16 cellular contexts compared by ENCODE assay signal in genomic region chr17:19005789-19006430, GRCh38. TPM values are rescaled to one million over a fixed set of nuclear protein-coding genes. Genes with fewer than 3 reads are reported as not detected.
A peak's percentile ranks its signal among the peaks of the same experiment; 100 is the strongest.
DNase-seq lines count a peak whose midpoint lies in the region; ATAC-seq and TF ChIP-seq lines count a peak whose summit lies in the region.
"Had no signal": no experiment of that assay in that cellular context is flagged by ENCODE, and none has a peak within 500 bp of the region (broad histone marks: within the 10 kb centered on the region; RNA-seq: fewer than 3 reads in every experiment).

No MANE protein-coding gene starts in this region.

- H3K27me3 Mint-ChIP-seq in activated naive CD4-positive, alpha-beta T cell treated with anti-CD3 and anti-CD28 coated beads, Interleukin-2, amount 10 ng/mL, durations not matched to agents 7 days and 5 days = peaks cover 41% of the 10 kb centered on the region
- H3K27me3 Mint-ChIP-seq in glutamatergic neuron (ENCODE audit: unreplicated experiment) = peaks cover 4% of the 10 kb centered on the region
- H3K27me3 Mint-ChIP-seq in progenitor cell of endocrine pancreas = peaks cover 4% of the 10 kb centered on the region
- H3K27me3 Mint-ChIP-seq: stimulated activated naive CD8-positive, alpha-beta T cell treated with anti-CD3 and anti-CD28 coated beads, Interleukin-15, amount 100 ng/mL, for 72 hours had no signal

- H3K27ac ChIP-seq in RWPE1 = peak overlapping the region; percentile 97
- no peak overlapping the region for H3K27ac ChIP-seq in GM23248

- no peaks in the 10 kb centered on the region for H3K9me2 ChIP-seq in GM23248 (ENCODE audit: insufficient read depth)

- POLR2A ChIA-PET in RWPE1 (lab: Yijun Ruan, JAX; ENCODE audit: low non-redundant PET) = no interaction called here

- ATAC-seq in activated naive CD4-positive, alpha-beta T cell treated with anti-CD3 and anti-CD28 coated beads, Interleukin-2, amount 50 U/mL, for 72 hours = no peak

- peaks cover 28% of the 10 kb centered on the region for H3F3A ChIP-seq in GM23248 (ENCODE audit: insufficient read depth)

- CTCF ChIA-PET in activated naive CD4-positive, alpha-beta T cell treated with anti-CD3 and anti-CD28 coated beads, Interleukin-2, amount 10 ng/mL, durations not matched to agents 7 days and 5 days (lab: Charles Lee) = no interaction called here
- CTCF ChIA-PET in RWPE1 (lab: Yijun Ruan, JAX) = no interaction called here

- 84 to 87% methylated on average over 4 of the region's 4 CpGs for WGBS in GM23248 (ENCODE audit: low coverage in 1 of 2, low lambda C conversion rate in 2 of 2, missing lambda C conversion rate in 2 of 2), 2 experiments

- in situ Hi-C loops in GM23248 (cut with MboI) = no loop called here

- peak overlapping the region; percentile 6 for H3K27ac Mint-ChIP-seq in activated naive CD4-positive, alpha-beta T cell treated with anti-CD3 and anti-CD28 coated beads, Interleukin-2, amount 10 ng/mL, durations not matched to agents 7 days and 5 days
- no peak overlapping the region for H3K27ac Mint-ChIP-seq in glutamatergic neuron (ENCODE audit: unreplicated experiment)
- peak overlapping the region; percentile 81 for H3K27ac Mint-ChIP-seq in progenitor cell of endocrine pancreas
- H3K27ac Mint-ChIP-seq in activated naive CD4-positive, alpha-beta T cell treated with anti-CD3 and anti-CD28 coated beads, Interleukin-2, amount 50 U/mL, for 72 hours = peak overlapping the region in 1 of 2 donors; percentile 67

- no peak overlapping the region for H2AFZ ChIP-seq in GM23248

- H3K27me3 ChIP-seq in GM23248 (replicated peaks; ENCODE audit: insufficient read depth) = no peaks in the 10 kb centered on the region

- no peaks in the 10 kb centered on the region for H4K20me1 ChIP-seq in GM23248 (ENCODE audit: insufficient read depth)

- peaks cover 24% of the 10 kb centered on the region for H3K4me1 ChIP-seq in GM23248 (ENCODE audit: insufficient read depth)
- H3K4me1 ChIP-seq: psoas muscle had no signal

- H3K9ac ChIP-seq in GM23248 = no peak overlapping the region

- H3K9me3 ChIP-seq in GM23248 (ENCODE audit: low read depth) = no peaks in the 10 kb centered on the region
- H3K9me3 ChIP-seq: left lung, psoas muscle had no signal

- no peak overlapping the region for H3K4me3 ChIP-seq in GM23248

- TF ChIP-seq CTCF in RWPE1 (conservative IDR thresholded peaks at IDR 0.05; ENCODE audit: low read depth) = no peak
- no peak for TF ChIP-seq CTCF in glutamatergic neuron (IDR thresholded peaks at IDR 0.05; ENCODE audit: partially characterized antibody, unreplicated experiment)
- no peak for TF ChIP-seq CTCF in progenitor cell of endocrine pancreas (IDR thresholded peaks at IDR 0.05; ENCODE audit: unreplicated experiment)

- no peaks in the 10 kb centered on the region for H3K36me3 Mint-ChIP-seq in activated naive CD4-positive, alpha-beta T cell treated with anti-CD3 and anti-CD28 coated beads, Interleukin-2, amount 10 ng/mL, durations not matched to agents 7 days and 5 days
- H3K36me3 Mint-ChIP-seq in glutamatergic neuron (ENCODE audit: unreplicated experiment) = no peaks in the 10 kb centered on the region
- H3K36me3 Mint-ChIP-seq in progenitor cell of endocrine pancreas (ENCODE audit: insufficient read depth) = no peaks in the 10 kb centered on the region
- H3K36me3 Mint-ChIP-seq in activated naive CD4-positive, alpha-beta T cell treated with anti-CD3 and anti-CD28 coated beads, Interleukin-2, amount 50 U/mL, for 72 hours = peaks cover 7 to 9% of the 10 kb centered on the region in 2 donors

- no peaks in the 10 kb centered on the region for H3K9me3 Mint-ChIP-seq in activated naive CD4-positive, alpha-beta T cell treated with anti-CD3 and anti-CD28 coated beads, Interleukin-2, amount 10 ng/mL, durations not matched to agents 7 days and 5 days
- H3K9me3 Mint-ChIP-seq in glutamatergic neuron (ENCODE audit: unreplicated experiment) (peaks cover 2% of the 10 kb centered on the region), progenitor cell of endocrine pancreas (ENCODE audit: low read depth) (no peaks in the 10 kb centered on the region)
- no peaks in the 10 kb centered on the region for H3K9me3 Mint-ChIP-seq in activated naive CD4-positive, alpha-beta T cell treated with anti-CD3 and anti-CD28 coated beads, Interleukin-2, amount 50 U/mL, for 72 hours
- H3K9me3 Mint-ChIP-seq: stimulated activated naive CD8-positive, alpha-beta T cell treated with anti-CD3 and anti-CD28 coated beads, Interleukin-15, amount 100 ng/mL, for 72 hours had no signal

- peak overlapping the region; percentile 56 for H3K4me3 Mint-ChIP-seq in activated naive CD4-positive, alpha-beta T cell treated with anti-CD3 and anti-CD28 coated beads, Interleukin-2, amount 10 ng/mL, durations not matched to agents 7 days and 5 days
- peak overlapping the region; percentile 28 for H3K4me3 Mint-ChIP-seq in glutamatergic neuron (ENCODE audit: unreplicated experiment)
- H3K4me3 Mint-ChIP-seq in progenitor cell of endocrine pancreas (ENCODE audit: low read depth) = peak overlapping the region; percentile 59

- H3K4me2 ChIP-seq in GM23248 (ENCODE audit: unreplicated experiment) = no peak overlapping the region

- peaks cover 36% of the 10 kb centered on the region for H3K4me1 Mint-ChIP-seq in activated naive CD4-positive, alpha-beta T cell treated with anti-CD3 and anti-CD28 coated beads, Interleukin-2, amount 10 ng/mL, durations not matched to agents 7 days and 5 days
- no peaks in the 10 kb centered on the region for H3K4me1 Mint-ChIP-seq in glutamatergic neuron (ENCODE audit: low read depth, unreplicated experiment)
- peaks cover 19% of the 10 kb centered on the region for H3K4me1 Mint-ChIP-seq in progenitor cell of endocrine pancreas (ENCODE audit: low read depth)

- H3K79me2 ChIP-seq in GM23248 (ENCODE audit: insufficient read depth) = peaks cover 31% of the 10 kb centered on the region

- DNase-seq in activated naive CD4-positive, alpha-beta T cell treated with anti-CD3 and anti-CD28 coated beads, Interleukin-2, amount 10 ng/mL, durations not matched to agents 7 days and 5 days = no peak
- DNase-seq in activated naive CD4-positive, alpha-beta T cell (lab: John Stamatoyannopoulos, UW) = no peak
- DNase-seq in RWPE1 (ENCODE audit: low spot score) (no peak), glutamatergic neuron (no peak), progenitor cell of endocrine pancreas (ENCODE audit: low spot score, unreplicated experiment) (no peak), GM23248 (no peak), NCI-H774 (lab: John Stamatoyannopoulos, UW) (no peak)
- no peak for DNase-seq in activated naive CD4-positive, alpha-beta T cell treated with anti-CD3 and anti-CD28 coated beads, Interleukin-2, amount 50 U/mL, for 72 hours (ENCODE audit: low spot score in 2 of 2)
- DNase-seq: ACHN; activated CD4-positive, CD25-positive, alpha-beta regulatory T cell; foreskin melanocyte; NCI-H1436; psoas muscle; stimulated activated naive CD8-positive, alpha-beta T cell treated with anti-CD3 and anti-CD28 coated beads, Interleukin-15, amount 100 ng/mL, for 72 hours had no signal

- H3K36me3 ChIP-seq in GM23248 (ENCODE audit: low read depth) = no peaks in the 10 kb centered on the region
- H3K36me3 ChIP-seq: left lung had no signal

RNA-seq across cellular contexts. Expression of gene FAM83G, which starts 1.3 kb away (rescaled TPM):
- total RNA-seq in glutamatergic neuron (ENCODE audit: unreplicated experiment) = 2.0 TPM
- total RNA-seq in progenitor cell of endocrine pancreas = 16.6 and 17.3 TPM in 2 replicates
- total RNA-seq in GM23248 (2014; rRNA removed; shearing (Covaris generic)) = 26.2 and 27.7 TPM in 2 replicates
- polyA plus RNA-seq in GM23248 (2016; fragmentation: Nextera tagmentation; extraction: Ambion mirVana) = 8.9 and 9.3 TPM in 2 replicates
- total RNA-seq in activated naive CD4-positive, alpha-beta T cell treated with anti-CD3 and anti-CD28 coated beads, Interleukin-2, amount 50 U/mL, for 72 hours = 10 to 100 TPM in 1 of 2 donors, 1 to 10 TPM in 1; 9.4 to 13.7 TPM

RNA-seq across cellular contexts. Expression of gene GRAP, which starts 40.8 kb away (rescaled TPM):
- 0.64 TPM for total RNA-seq in glutamatergic neuron (ENCODE audit: unreplicated experiment)
- total RNA-seq in progenitor cell of endocrine pancreas = not detected in 2 replicates
- not detected in 2 replicates for total RNA-seq in GM23248 (2014; rRNA removed; shearing (Covaris generic))
- not detected in 2 replicates for polyA plus RNA-seq in GM23248 (2016; fragmentation: Nextera tagmentation; extraction: Ambion mirVana)
- total RNA-seq in activated naive CD4-positive, alpha-beta T cell treated with anti-CD3 and anti-CD28 coated beads, Interleukin-2, amount 50 U/mL, for 72 hours = 10 to 100 TPM; 12.7 to 13.7 TPM

RNA-seq across cellular contexts. Expression of gene SLC5A10, which starts 53.9 kb away (rescaled TPM):
- not detected for total RNA-seq in glutamatergic neuron (ENCODE audit: unreplicated experiment)
- not detected in 2 replicates for total RNA-seq in progenitor cell of endocrine pancreas
- not detected in 2 replicates for total RNA-seq in GM23248 (2014; rRNA removed; shearing (Covaris generic))
- 0.10 TPM in 1 of 2 replicates, not detected in the other for polyA plus RNA-seq in GM23248 (2016; fragmentation: Nextera tagmentation; extraction: Ambion mirVana)
- not detected for total RNA-seq in activated naive CD4-positive, alpha-beta T cell treated with anti-CD3 and anti-CD28 coated beads, Interleukin-2, amount 50 U/mL, for 72 hours
- total RNA-seq: left lung, psoas muscle, urinary bladder had no signal
